In genomic region chr6:14353263-14353662, GRCh38 we compare ENCODE assay signal across 25 cellular contexts.
"Had no signal": no experiment of that assay in that cellular context is flagged by ENCODE, and none has a peak within 500 bp of the region (broad histone marks: within the 10 kb centered on the region; RNA-seq: fewer than 3 reads in every experiment).

No MANE protein-coding gene starts in this region.

- H3K27ac Mint-ChIP-seq: activated T-cell treated with anti-CD3 and anti-CD28 coated beads, Interleukin-2, amount 50 U/mL, for 24 hours; effector memory CD8-positive, alpha-beta T cell; nephron; stimulated activated effector memory CD8-positive, alpha-beta T cell treated with anti-CD3 and anti-CD28 coated beads, Interleukin-12 subunit alpha, Interleukin-12 subunit beta, amount 100 ng/mL, for 72 hours had no signal

- H3K4me1 Mint-ChIP-seq: stimulated activated effector memory CD8-positive, alpha-beta T cell treated with anti-CD3 and anti-CD28 coated beads, Interleukin-12 subunit alpha, Interleukin-12 subunit beta, amount 100 ng/mL, for 72 hours had no signal

- H3K4me3 Mint-ChIP-seq: activated T-cell treated with anti-CD3 and anti-CD28 coated beads, Interleukin-2, amount 50 U/mL, for 24 hours; effector memory CD8-positive, alpha-beta T cell; nephron; stimulated activated effector memory CD8-positive, alpha-beta T cell treated with anti-CD3 and anti-CD28 coated beads, Interleukin-12 subunit alpha, Interleukin-12 subunit beta, amount 100 ng/mL, for 72 hours had no signal

- DNase-seq: activated CD4-positive, alpha-beta T cell treated with anti-CD3 and anti-CD28 coated beads for 4 hours; activated CD4-positive, alpha-beta T cell treated with anti-CD3 and anti-CD28 coated beads, Interleukin-2, amount 50 U/mL, for 48 hours; activated CD4-positive, CD25-positive, alpha-beta regulatory T cell; activated CD8-positive, alpha-beta memory T cell treated with anti-CD3 and anti-CD28 coated beads, Interleukin-2, amount 50 U/mL, for 48 hours; activated gamma-delta T cell; activated naive CD4-positive, alpha-beta T cell treated with anti-CD3 and anti-CD28 coated beads, Interleukin-2, amount 50 U/mL, for 16 hours; activated T-cell treated with anti-CD3 and anti-CD28 coated beads, Interleukin-2, amount 50 U/mL, for 24 hours; adrenal gland; aorta; body of pancreas; cortex of kidney; effector memory CD8-positive, alpha-beta T cell; foreskin fibroblast; kidney glomerular epithelial cell; stimulated activated CD4-positive, alpha-beta T cell treated with anti-CD3 and anti-CD28 coated beads, Interleukin-12 subunit alpha, Interleukin-12 subunit beta, amount 100 ng/mL, for 4 hours; stimulated activated CD4-positive, alpha-beta T cell treated with anti-CD3 and anti-CD28 coated beads, Interleukin-4, amount 100 ng/mL, for 24 hours; stomach; tibial artery; upper lobe of right lung had no signal

- H3K4me3 ChIP-seq: adrenal gland, body of pancreas, lung, skin epidermis, stomach, tibial artery, upper lobe of right lung had no signal

- H3K36me3 Mint-ChIP-seq: stimulated activated effector memory CD8-positive, alpha-beta T cell treated with anti-CD3 and anti-CD28 coated beads, Interleukin-12 subunit alpha, Interleukin-12 subunit beta, amount 100 ng/mL, for 72 hours had no signal

- H3K9me3 Mint-ChIP-seq: activated T-cell treated with anti-CD3 and anti-CD28 coated beads, Interleukin-2, amount 50 U/mL, for 24 hours; effector memory CD8-positive, alpha-beta T cell; nephron; stimulated activated effector memory CD8-positive, alpha-beta T cell treated with anti-CD3 and anti-CD28 coated beads, Interleukin-12 subunit alpha, Interleukin-12 subunit beta, amount 100 ng/mL, for 72 hours had no signal

- H3K27me3 Mint-ChIP-seq: activated T-cell treated with anti-CD3 and anti-CD28 coated beads, Interleukin-2, amount 50 U/mL, for 24 hours had no signal

- ATAC-seq: body of pancreas; effector memory CD8-positive, alpha-beta T cell; left lobe of liver; sciatic nerve; stimulated activated effector memory CD8-positive, alpha-beta T cell treated with anti-CD3 and anti-CD28 coated beads, Interleukin-12 subunit alpha, Interleukin-12 subunit beta, amount 100 ng/mL, for 72 hours; upper lobe of right lung had no signal
